ENCODE assay signal across 1 cellular context in genomic region chr7:603152-603941, GRCh38.
TF ChIP-seq lines count a peak whose summit lies in the region.

No MANE protein-coding gene starts in this region.

TF ChIP-seq in SK-N-SH, 30 proteins besides CTCF, POLR2A, EP300 and RAD21 (continued from another document):
- TF ChIP-seq, protein P1, sequence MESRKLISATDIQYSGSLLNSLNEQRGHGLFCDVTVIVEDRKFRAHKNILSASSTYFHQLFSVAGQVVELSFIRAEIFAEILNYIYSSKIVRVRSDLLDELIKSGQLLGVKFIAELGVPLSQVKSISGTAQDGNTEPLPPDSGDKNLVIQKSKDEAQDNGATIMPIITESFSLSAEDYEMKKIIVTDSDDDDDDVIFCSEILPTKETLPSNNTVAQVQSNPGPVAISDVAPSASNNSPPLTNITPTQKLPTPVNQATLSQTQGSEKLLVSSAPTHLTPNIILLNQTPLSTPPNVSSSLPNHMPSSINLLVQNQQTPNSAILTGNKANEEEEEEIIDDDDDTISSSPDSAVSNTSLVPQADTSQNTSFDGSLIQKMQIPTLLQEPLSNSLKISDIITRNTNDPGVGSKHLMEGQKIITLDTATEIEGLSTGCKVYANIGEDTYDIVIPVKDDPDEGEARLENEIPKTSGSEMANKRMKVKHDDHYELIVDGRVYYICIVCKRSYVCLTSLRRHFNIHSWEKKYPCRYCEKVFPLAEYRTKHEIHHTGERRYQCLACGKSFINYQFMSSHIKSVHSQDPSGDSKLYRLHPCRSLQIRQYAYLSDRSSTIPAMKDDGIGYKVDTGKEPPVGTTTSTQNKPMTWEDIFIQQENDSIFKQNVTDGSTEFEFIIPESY (IDR thresholded peaks at IDR 0.05; ENCODE audit: borderline replicate concordance, low read depth): no peak
